9 cellular contexts compared by ENCODE assay signal in genomic region chr20:62382306-62383198, GRCh38. TPM values are rescaled to one million over a fixed set of nuclear protein-coding genes. Genes with fewer than 3 reads are reported as not detected.
DNase-seq lines count a peak whose midpoint lies in the region; ATAC-seq, FAIRE-seq and TF ChIP-seq lines count a peak whose summit lies in the region.
"Had no signal": no experiment of that assay in that cellular context is flagged by ENCODE, and none has a peak within 500 bp of the region (broad histone marks: within the 10 kb centered on the region; RNA-seq: fewer than 3 reads in every experiment).

No MANE protein-coding gene starts in this region.

- peaks cover 5% of the 10 kb centered on the region for H3K9me3 Mint-ChIP-seq in progenitor cell of endocrine pancreas (ENCODE audit: low read depth)

- intact Hi-C loops in vagina (cut with DNase I): loop anchor here (10.0 kb wide), 1 partner anchor 238 kb away; the partner anchor contains the start of genes PSMA7 and SS18L1

- no peaks in the 10 kb centered on the region for H3K36me3 ChIP-seq in vagina

- peaks cover 9% of the 10 kb centered on the region for H3K36me3 Mint-ChIP-seq in progenitor cell of endocrine pancreas (ENCODE audit: insufficient read depth)

- no peak for TF ChIP-seq POLR2A in vagina (IDR thresholded peaks at IDR 0.05)

- no peak for FAIRE-seq in frontal cortex (lab: Jason Lieb, UNC)

- H3K9me3 ChIP-seq in vagina: no peaks in the 10 kb centered on the region

- DNase-seq in D341Med (ENCODE audit: low spot score): peak; percentile 89
- peak; percentile 89 for DNase-seq in NAMALWA (ENCODE audit: low spot score)
- peak; percentile 88 for DNase-seq in SK-MEL-5 (ENCODE audit: low read depth, low spot score)
- peak; percentile 91 for DNase-seq in activated effector memory CD4-positive, alpha-beta T cell treated with anti-CD3 and anti-CD28 coated beads, Interleukin-2, amount 50 U/mL, for 16 hours
- peak; percentile 67 to 82 for DNase-seq in frontal cortex (ENCODE audit: low spot score in 2 of 2)
- peak; percentile 85 for DNase-seq in progenitor cell of endocrine pancreas (ENCODE audit: low spot score, unreplicated experiment)
- no peak for DNase-seq in vagina (ENCODE audit: extremely low spot score in 2 of 2)

- H3K27me3 ChIP-seq in vagina: no peaks in the 10 kb centered on the region

- peak overlapping the region; percentile 73 for H3K27ac Mint-ChIP-seq in progenitor cell of endocrine pancreas

- TF ChIP-seq CTCF in progenitor cell of endocrine pancreas (IDR thresholded peaks at IDR 0.05; ENCODE audit: unreplicated experiment) (peak; percentile 86), vagina (IDR thresholded peaks at IDR 0.05) (peak; percentile 83 to 86 (median 85))

- no peak overlapping the region for H3K4me3 ChIP-seq in vagina

- in situ Hi-C loops in SK-MEL-5 (cut with HindIII; ENCODE audit: low pct_unique_long_range_greater_than_20kb, low sequenced_read_pairs): no loop called here

- peak overlapping the region; percentile 29 for H3K4me3 Mint-ChIP-seq in progenitor cell of endocrine pancreas (ENCODE audit: low read depth)

- no peaks in the 10 kb centered on the region for H3K27me3 Mint-ChIP-seq in progenitor cell of endocrine pancreas

- H3K4me1 ChIP-seq in vagina: peaks cover 59% of the 10 kb centered on the region

- H3K27ac ChIP-seq in vagina: no peak overlapping the region

- H3K4me1 Mint-ChIP-seq in progenitor cell of endocrine pancreas (ENCODE audit: low read depth): peaks cover 18% of the 10 kb centered on the region

- peak; percentile 45 for ATAC-seq in GM21619 (IDR thresholded peaks at IDR 0.05; ENCODE audit: unreplicated experiment)

RNA-seq across cellular contexts. Expression of gene RPS21, which starts 4.4 kb away (rescaled TPM):
- 1,088 and 1,497 TPM in 2 replicates for total RNA-seq in SK-MEL-5 (2014; rRNA removed; shearing (Covaris generic))
- 2,008 and 2,458 TPM in 2 replicates for polyA plus RNA-seq in SK-MEL-5 (2015; cell fraction: cytosol; rRNA removed)
- polyA plus RNA-seq in SK-MEL-5 (2015; cell fraction: nucleus; rRNA removed): 362 and 423 TPM in 2 replicates
- 821 TPM for total RNA-seq in frontal cortex
- total RNA-seq in progenitor cell of endocrine pancreas: 1,160 and 1,251 TPM in 2 replicates
- total RNA-seq in vagina: 1,935 TPM

RNA-seq across cellular contexts. Expression of gene LAMA5, which starts 15.4 kb away (rescaled TPM):
- 4.1 and 6.8 TPM in 2 replicates for total RNA-seq in SK-MEL-5 (2014; rRNA removed; shearing (Covaris generic))
- 20.9 and 24.3 TPM in 2 replicates for polyA plus RNA-seq in SK-MEL-5 (2015; cell fraction: cytosol; rRNA removed)
- 103 and 129 TPM in 2 replicates for polyA plus RNA-seq in SK-MEL-5 (2015; cell fraction: nucleus; rRNA removed)
- total RNA-seq in frontal cortex (11.4 TPM), progenitor cell of endocrine pancreas (248 and 252 TPM in 2 replicates), vagina (150 TPM)

RNA-seq across cellular contexts. Expression of gene CABLES2, which starts 24.5 kb away (rescaled TPM):
- total RNA-seq in SK-MEL-5 (2014; rRNA removed; shearing (Covaris generic)): 2.9 TPM in 2 replicates
- 6.1 and 9.5 TPM in 2 replicates for polyA plus RNA-seq in SK-MEL-5 (2015; cell fraction: cytosol; rRNA removed)
- 8.1 and 8.6 TPM in 2 replicates for polyA plus RNA-seq in SK-MEL-5 (2015; cell fraction: nucleus; rRNA removed)
- total RNA-seq in frontal cortex: 2.9 TPM
- total RNA-seq in progenitor cell of endocrine pancreas: 20.4 and 21.7 TPM in 2 replicates
- 1.5 TPM for total RNA-seq in vagina

RNA-seq across cellular contexts. Expression of gene RBBP8NL, which starts 44.8 kb away (rescaled TPM):
- 0.03 TPM in 1 of 2 replicates, not detected in the other for total RNA-seq in SK-MEL-5 (2014; rRNA removed; shearing (Covaris generic))
- 0.03 TPM in 1 of 2 replicates, not detected in the other for polyA plus RNA-seq in SK-MEL-5 (2015; cell fraction: cytosol; rRNA removed)
- not detected in 2 replicates for polyA plus RNA-seq in SK-MEL-5 (2015; cell fraction: nucleus; rRNA removed)
- total RNA-seq in frontal cortex (not detected), progenitor cell of endocrine pancreas (14.4 and 17.5 TPM in 2 replicates), vagina (1.7 TPM)
- total RNA-seq: activated CD8-positive, alpha-beta memory T cell treated with anti-CD3 and anti-CD28 coated beads for 36 hours had no signal

Comparison
In these comparisons a context has a peak if more than half of its experiments do, and no peak if none do; other contexts are left out.
1. DNase-seq: peak in D341Med (single experiment), NAMALWA (single experiment), SK-MEL-5 (single experiment), activated effector memory CD4-positive, alpha-beta T cell treated with anti-CD3 and anti-CD28 coated beads, Interleukin-2, amount 50 U/mL, for 16 hours (single experiment), frontal cortex (2 of 2) and progenitor cell of endocrine pancreas (single experiment); none in vagina (0 of 2).
2. RNA of gene LAMA5, which starts 15.4 kb away (total RNA-seq): 248 to 252 TPM in progenitor cell of endocrine pancreas and 150 TPM in vagina (single experiment); 11.4 TPM in frontal cortex (single experiment) and 4.1 to 6.8 TPM in SK-MEL-5; every median in the first group is over 10 times any median in the second.